ENCODE assay signal across 34 cellular contexts in genomic region chr4:158444621-158445020, GRCh38.
DNase-seq lines count a peak whose midpoint lies in the region; ATAC-seq and TF ChIP-seq lines count a peak whose summit lies in the region.
"Had no signal": no experiment of that assay in that cellular context is flagged by ENCODE, and none has a peak within 500 bp of the region (broad histone marks: within the 10 kb centered on the region; RNA-seq: fewer than 3 reads in every experiment).

No MANE protein-coding gene starts in this region.

- H3K4me1 ChIP-seq in breast epithelium: no peaks in the 10 kb centered on the region
- peaks cover 40% of the 10 kb centered on the region for H3K4me1 ChIP-seq in adipocyte (ENCODE audit: control insufficient read depth, insufficient read depth, low read length)
- no peaks in the 10 kb centered on the region for H3K4me1 ChIP-seq in SJCRH30
- H3K4me1 ChIP-seq: gastroesophageal sphincter had no signal

- H3K4me3 Mint-ChIP-seq in MCF 10A (ENCODE audit: unreplicated experiment): no peak overlapping the region
- no peak overlapping the region for H3K4me3 Mint-ChIP-seq in stimulated activated naive CD8-positive, alpha-beta T cell treated with anti-CD3 and anti-CD28 coated beads, Interleukin-15, amount 100 ng/mL, for 72 hours
- H3K4me3 Mint-ChIP-seq: activated naive CD8-positive, alpha-beta T cell; effector memory CD8-positive, alpha-beta T cell; natural killer cell had no signal

- H3K36me3 Mint-ChIP-seq in MCF 10A (ENCODE audit: insufficient read depth, unreplicated experiment): no peaks in the 10 kb centered on the region
- H3K36me3 Mint-ChIP-seq: activated naive CD8-positive, alpha-beta T cell; natural killer cell had no signal

- peak; percentile 62 for DNase-seq in MCF 10A (ENCODE audit: unreplicated experiment)
- DNase-seq in breast epithelium (ENCODE audit: low spot score in 2 of 2): no peak
- DNase-seq in adipocyte (ENCODE audit: low read depth): peak; percentile 36
- DNase-seq in foreskin fibroblast: peak; percentile 51 to 65
- DNase-seq in SJCRH30: no peak
- no peak for DNase-seq in HEK293T (ENCODE audit: extremely low spot score)
- no peak for DNase-seq in NCI-H748 treated with DMSO at 0.1 percent for 48 hours (lab: John Stamatoyannopoulos, UW)
- no peak for DNase-seq in stimulated activated naive CD8-positive, alpha-beta T cell treated with anti-CD3 and anti-CD28 coated beads, Interleukin-15, amount 100 ng/mL, for 72 hours
- DNase-seq: activated CD4-positive, alpha-beta T cell treated with anti-CD3 and anti-CD28 coated beads for 4 hours; aorta; COR-L47; effector memory CD8-positive, alpha-beta T cell; erythroblast; hippocampal formation; KG1; MV-4-11; natural killer cell; NCI-H1436; NCI-H2081 treated with DMSO at 0.1 percent for 48 hours; NCI-H446; NCI-H82; nucleus accumbens; RPMI8226; stimulated activated CD4-positive, alpha-beta T cell treated with anti-CD3 and anti-CD28 coated beads, Interleukin-15, amount 100 ng/mL, for 24 hours; stimulated activated CD4-positive, alpha-beta T cell treated with anti-CD3 and anti-CD28 coated beads, Interleukin-4, amount 100 ng/mL, for 4 hours; T1000; trophoblast cell; WERI-Rb-1 had no signal

- H3K9me3 ChIP-seq in breast epithelium (peaks cover 0 to 4% of the 10 kb centered on the region in 2 donors), adipocyte (ENCODE audit: control insufficient read depth, low read length) (peaks cover 6% of the 10 kb centered on the region), SJCRH30 (replicated peaks) (no peaks in the 10 kb centered on the region)
- H3K9me3 ChIP-seq: gastroesophageal sphincter had no signal

- peak overlapping the region; percentile 42 for H3K27ac Mint-ChIP-seq in MCF 10A (ENCODE audit: low read depth, unreplicated experiment)
- no peak overlapping the region for H3K27ac Mint-ChIP-seq in stimulated activated naive CD8-positive, alpha-beta T cell treated with anti-CD3 and anti-CD28 coated beads, Interleukin-15, amount 100 ng/mL, for 72 hours
- H3K27ac Mint-ChIP-seq: activated naive CD8-positive, alpha-beta T cell; effector memory CD8-positive, alpha-beta T cell; natural killer cell had no signal

- no peak overlapping the region for H3K4me3 ChIP-seq in breast epithelium
- H3K4me3 ChIP-seq in adipocyte (ENCODE audit: low read length): peak overlapping the region; percentile 0
- H3K4me3 ChIP-seq in foreskin fibroblast (ENCODE audit: low read depth in 1 of 2, low read length in 2 of 2): no peak overlapping the region
- H3K4me3 ChIP-seq in SJCRH30: no peak overlapping the region
- H3K4me3 ChIP-seq: coronary artery, gastroesophageal sphincter, lung had no signal

- POLR2A ChIA-PET in MCF 10A (lab: Yijun Ruan, JAX) (interaction anchor here (2.9 kb wide), 1 partner anchor 16 kb away, joined by 30 read pairs; no protein-coding TSS in a partner anchor), HEK293T (lab: Yijun Ruan, JAX) (no interaction called here)

- ATAC-seq in stimulated activated naive CD8-positive, alpha-beta T cell treated with anti-CD3 and anti-CD28 coated beads, Interleukin-15, amount 100 ng/mL, for 72 hours: no peak
- ATAC-seq: effector memory CD8-positive, alpha-beta T cell; gastroesophageal sphincter; natural killer cell had no signal

- TF ChIP-seq CTCF in MCF 10A (IDR thresholded peaks at IDR 0.05; ENCODE audit: unreplicated experiment): no peak
- TF ChIP-seq CTCF in breast epithelium (IDR thresholded peaks at IDR 0.05): no peak
- TF ChIP-seq CTCF in foreskin fibroblast (IDR thresholded peaks at IDR 0.05; ENCODE audit: low read depth, low read length): no peak

- H3K27ac ChIP-seq in breast epithelium (no peak overlapping the region), SJCRH30 (no peak overlapping the region)
- H3K27ac ChIP-seq: 22Rv1, C4-2B, coronary artery, gastroesophageal sphincter, WERI-Rb-1 had no signal

- BruUV-seq in MCF 10A (replicated peaks; lab: Mats Ljungman, UMichigan): no TSS peak

- H3K9ac ChIP-seq in adipocyte (ENCODE audit: low read length): no peak overlapping the region

- peaks cover 12% of the 10 kb centered on the region for H3K9me3 Mint-ChIP-seq in MCF 10A (ENCODE audit: unreplicated experiment)
- H3K9me3 Mint-ChIP-seq in stimulated activated naive CD8-positive, alpha-beta T cell treated with anti-CD3 and anti-CD28 coated beads, Interleukin-15, amount 100 ng/mL, for 72 hours: no peaks in the 10 kb centered on the region

- no peak for TF ChIP-seq POLR2A in breast epithelium (IDR thresholded peaks at IDR 0.05)

- H3K27me3 Mint-ChIP-seq in MCF 10A (ENCODE audit: insufficient read depth, unreplicated experiment): no peaks in the 10 kb centered on the region
- H3K27me3 Mint-ChIP-seq in stimulated activated naive CD8-positive, alpha-beta T cell treated with anti-CD3 and anti-CD28 coated beads, Interleukin-15, amount 100 ng/mL, for 72 hours: no peaks in the 10 kb centered on the region
- H3K27me3 Mint-ChIP-seq: activated naive CD8-positive, alpha-beta T cell; effector memory CD8-positive, alpha-beta T cell had no signal

- H3K4me1 Mint-ChIP-seq in MCF 10A (ENCODE audit: insufficient read depth, unreplicated experiment): peaks cover 28% of the 10 kb centered on the region
- H3K4me1 Mint-ChIP-seq in stimulated activated naive CD8-positive, alpha-beta T cell treated with anti-CD3 and anti-CD28 coated beads, Interleukin-15, amount 100 ng/mL, for 72 hours: no peaks in the 10 kb centered on the region
- H3K4me1 Mint-ChIP-seq: natural killer cell had no signal

- CTCF ChIA-PET in MCF 10A (lab: Yijun Ruan, JAX): no interaction called here
- CTCF ChIA-PET in HEK293T (lab: Yijun Ruan, JAX): no interaction called here

- H3K36me3 ChIP-seq in breast epithelium: no peaks in the 10 kb centered on the region
- H3K36me3 ChIP-seq in adipocyte (ENCODE audit: control insufficient read depth, insufficient read depth, low read length, severe bottlenecking): no peaks in the 10 kb centered on the region
- H3K36me3 ChIP-seq in SJCRH30: no peaks in the 10 kb centered on the region
- H3K36me3 ChIP-seq: gastroesophageal sphincter, WERI-Rb-1 had no signal

- H3K27me3 ChIP-seq in breast epithelium (no peaks in the 10 kb centered on the region), adipocyte (replicated peaks; ENCODE audit: control insufficient read depth, insufficient read depth, low read length) (no peaks in the 10 kb centered on the region), SJCRH30 (no peaks in the 10 kb centered on the region)
- H3K27me3 ChIP-seq: gastroesophageal sphincter had no signal

- intact Hi-C loops in MCF 10A (cut with micrococcal nuclease) (no loop called here), breast epithelium (cut with DNase I; ENCODE audit: low total_unique reads) (no loop called here)

TF ChIP-seq in HEK293T, 16 proteins besides CTCF, POLR2A, EP300 and RAD21:
- TF ChIP-seq SP1 (IDR thresholded peaks at IDR 0.05): no peak
- TF ChIP-seq FOXM1 (IDR thresholded peaks at IDR 0.05; ENCODE audit: borderline replicate concordance): no peak
- no peak for TF ChIP-seq FOXA1 (IDR thresholded peaks at IDR 0.05)
- no peak for TF ChIP-seq PKNOX1 (IDR thresholded peaks at IDR 0.05)
- no peak for TF ChIP-seq ZNF384 (IDR thresholded peaks at IDR 0.05)
- TF ChIP-seq L3MBTL2 (conservative IDR thresholded peaks at IDR 0.05): no peak
- TF ChIP-seq BHLHE40 (IDR thresholded peaks at IDR 0.05; ENCODE audit: borderline replicate concordance): no peak
- no peak for TF ChIP-seq ELF4 (IDR thresholded peaks at IDR 0.05)
- no peak for TF ChIP-seq ARNT (IDR thresholded peaks at IDR 0.05)
- no peak for TF ChIP-seq HDGF (IDR thresholded peaks at IDR 0.05; ENCODE audit: borderline replicate concordance)
- no peak for TF ChIP-seq FOXK2 (IDR thresholded peaks at IDR 0.05)
TF ChIP-seq in HEK293T: peak in this region for 0.

Comparison
In these comparisons a context has a peak if more than half of its experiments do, and no peak if none do; other contexts are left out.
1. DNase-seq: peak in MCF 10A (single experiment), adipocyte (single experiment) and foreskin fibroblast (2 of 2); none in breast epithelium (0 of 2), SJCRH30 (0 of 2), HEK293T (single experiment), NCI-H748 treated with DMSO at 0.1 percent for 48 hours (single experiment) and stimulated activated naive CD8-positive, alpha-beta T cell treated with anti-CD3 and anti-CD28 coated beads, Interleukin-15, amount 100 ng/mL, for 72 hours (0 of 2).